In genomic region chr14:97106166-97106565, GRCh38 we compare ENCODE assay signal across 15 cellular contexts.
DNase-seq lines count a peak whose midpoint lies in the region; ATAC-seq and TF ChIP-seq lines count a peak whose summit lies in the region.
"Had no signal": no experiment of that assay in that cellular context is flagged by ENCODE, and none has a peak within 500 bp of the region (broad histone marks: within the 10 kb centered on the region; RNA-seq: fewer than 3 reads in every experiment).

No MANE protein-coding gene starts in this region.

- H3K27me3 Mint-ChIP-seq in activated CD8-positive, alpha-beta T cell treated with anti-CD3 and anti-CD28 coated beads for 36 hours = no peaks in the 10 kb centered on the region
- H3K27me3 Mint-ChIP-seq in CD4-positive, alpha-beta T cell = peaks cover 5% of the 10 kb centered on the region

- H3K9ac ChIP-seq in DND-41 (ENCODE audit: low read depth, low read length) = peak overlapping the region; percentile 44

- TF ChIP-seq CTCF in DND-41 (IDR thresholded peaks at IDR 0.05; ENCODE audit: borderline replicate concordance, extremely low read depth, low read length, poor library complexity, severe bottlenecking) (peak; percentile 70), right lobe of liver (IDR thresholded peaks at IDR 0.05) (no peak), left ventricle myocardium inferior (IDR thresholded peaks at IDR 0.05; ENCODE audit: borderline replicate concordance) (no peak)
- no peak for TF ChIP-seq CTCF in activated CD8-positive, alpha-beta T cell treated with anti-CD3 and anti-CD28 coated beads for 36 hours (IDR thresholded peaks at IDR 0.05)
- no peak for TF ChIP-seq CTCF in CD4-positive, alpha-beta T cell (IDR thresholded peaks at IDR 0.05)

- DNase-seq in DND-41 (peak; percentile 91), right lobe of liver (no peak), left ventricle myocardium inferior (no peak)
- DNase-seq in activated CD8-positive, alpha-beta T cell treated with anti-CD3 and anti-CD28 coated beads for 36 hours = peak; percentile 43
- DNase-seq in activated naive CD4-positive, alpha-beta T cell treated with anti-CD3 and anti-CD28 coated beads, Interleukin-2, amount 50 U/mL, for 16 hours = no peak
- DNase-seq in CD4-positive, alpha-beta T cell = no peak
- DNase-seq: amygdala; C1 segment of cervical spinal cord; cortex of kidney; GF-D8; NCI-H146; OCI-M1; stimulated activated CD4-positive, alpha-beta T cell treated with anti-CD3 and anti-CD28 coated beads, Interleukin-4, amount 100 ng/mL, for 1 hour had no signal

- H2AFZ ChIP-seq in DND-41 (ENCODE audit: low read depth, low read length) = peak overlapping the region; percentile 24; the same call in 1 of the 2 replicates

- peaks cover 4% of the 10 kb centered on the region for H3K4me1 Mint-ChIP-seq in activated CD8-positive, alpha-beta T cell treated with anti-CD3 and anti-CD28 coated beads for 36 hours (ENCODE audit: low read depth)
- no peaks in the 10 kb centered on the region for H3K4me1 Mint-ChIP-seq in CD4-positive, alpha-beta T cell (ENCODE audit: low read depth)

- peak overlapping the region; percentile 86 for H3K27ac ChIP-seq in DND-41 (ENCODE audit: low read length)
- H3K27ac ChIP-seq in right lobe of liver = no peak overlapping the region
- H3K27ac ChIP-seq in CD4-positive, alpha-beta T cell (ENCODE audit: low read depth, low read length) = no peak overlapping the region
- H3K27ac ChIP-seq in left ventricle myocardium inferior (replicated peaks) = no peak overlapping the region

- peak; percentile 95 for ATAC-seq in DND-41 (ENCODE audit: insufficient read depth, low read depth)
- ATAC-seq in GM18909 (IDR thresholded peaks at IDR 0.05; ENCODE audit: poor library complexity, unreplicated experiment) = peak; percentile 76
- peak; percentile 47 for ATAC-seq in HG02884 (IDR thresholded peaks at IDR 0.05; ENCODE audit: unreplicated experiment)
- ATAC-seq in activated CD8-positive, alpha-beta T cell treated with anti-CD3 and anti-CD28 coated beads for 36 hours = peak; percentile 65
- ATAC-seq in right lobe of liver = no peak
- no peak for ATAC-seq in CD4-positive, alpha-beta T cell (ENCODE audit: poor library complexity)

- no peaks in the 10 kb centered on the region for H3K79me2 ChIP-seq in DND-41 (ENCODE audit: insufficient read depth, low read length)

- H3K4me2 ChIP-seq in DND-41 (ENCODE audit: insufficient read depth, low read length) = peak overlapping the region; percentile 40

- intact Hi-C loops in activated CD8-positive, alpha-beta T cell treated with anti-CD3 and anti-CD28 coated beads for 36 hours (cut with micrococcal nuclease) = no loop called here
- intact Hi-C loops in right lobe of liver (cut with DNase I) = no loop called here
- intact Hi-C loops in CD4-positive, alpha-beta T cell (cut with DNase I, micrococcal nuclease) = no loop called here
- intact Hi-C loops in left ventricle myocardium inferior (cut with micrococcal nuclease) = no loop called here

- H3K4me3 ChIP-seq in DND-41 (ENCODE audit: low read depth in 1 of 2, low read length in 2 of 2) = peak overlapping the region in 1 of 2 experiments; percentile 6; a peak in 1 of 4 replicates
- H3K4me3 ChIP-seq in right lobe of liver = no peak overlapping the region
- H3K4me3 ChIP-seq in left ventricle myocardium inferior = no peak overlapping the region

- H3K4me3 Mint-ChIP-seq in activated CD8-positive, alpha-beta T cell treated with anti-CD3 and anti-CD28 coated beads for 36 hours = no peak overlapping the region
- no peak overlapping the region for H3K4me3 Mint-ChIP-seq in CD4-positive, alpha-beta T cell

- no peaks in the 10 kb centered on the region for H4K20me1 ChIP-seq in DND-41 (ENCODE audit: insufficient read depth, low read length)

- H3K36me3 ChIP-seq in DND-41 (ENCODE audit: insufficient read depth, low read length) (0 out of 2 replicates have a peak, but pooled peaks cover 3% of the 10 kb centered on the region), right lobe of liver (no peaks in the 10 kb centered on the region), left ventricle myocardium inferior (no peaks in the 10 kb centered on the region)

- POLR2A ChIA-PET in activated CD8-positive, alpha-beta T cell treated with anti-CD3 and anti-CD28 coated beads for 36 hours (lab: Charles Lee) = no interaction called here
- POLR2A ChIA-PET in CD4-positive, alpha-beta T cell (lab: Charles Lee) = no interaction called here

- TF ChIP-seq POLR2A in right lobe of liver (IDR thresholded peaks at IDR 0.05) = no peak

- H3K4me1 ChIP-seq in DND-41 (ENCODE audit: insufficient read depth, low read length) (peaks cover 26% of the 10 kb centered on the region), right lobe of liver (no peaks in the 10 kb centered on the region), left ventricle myocardium inferior (no peaks in the 10 kb centered on the region)

- 60% methylated on average over 1 of the region's 5 CpGs for WGBS in right lobe of liver (ENCODE audit: insufficient coverage, low coverage, low lambda C conversion rate, missing lambda C conversion rate)

- no peaks in the 10 kb centered on the region for H3K27me3 ChIP-seq in DND-41 (ENCODE audit: insufficient read depth, low read length, poor library complexity)
- no peaks in the 10 kb centered on the region for H3K27me3 ChIP-seq in right lobe of liver
- no peaks in the 10 kb centered on the region for H3K27me3 ChIP-seq in CD4-positive, alpha-beta T cell (ENCODE audit: control insufficient read depth, insufficient read depth, low read length)
- peaks cover 44% of the 10 kb centered on the region for H3K27me3 ChIP-seq in left ventricle myocardium inferior (ENCODE audit: low read depth)

- H3K9me3 ChIP-seq in DND-41 (ENCODE audit: insufficient read depth, low read length, severe bottlenecking) = peaks cover 7% of the 10 kb centered on the region
- H3K9me3 ChIP-seq in right lobe of liver = no peaks in the 10 kb centered on the region
- peaks cover 8% of the 10 kb centered on the region for H3K9me3 ChIP-seq in CD4-positive, alpha-beta T cell (ENCODE audit: control insufficient read depth, low read length)
- peaks cover 29% of the 10 kb centered on the region for H3K9me3 ChIP-seq in left ventricle myocardium inferior (replicated peaks)

- H3K9me3 Mint-ChIP-seq in activated CD8-positive, alpha-beta T cell treated with anti-CD3 and anti-CD28 coated beads for 36 hours = peaks cover 5% of the 10 kb centered on the region
- peaks cover 8% of the 10 kb centered on the region for H3K9me3 Mint-ChIP-seq in CD4-positive, alpha-beta T cell

- CTCF ChIA-PET in activated CD8-positive, alpha-beta T cell treated with anti-CD3 and anti-CD28 coated beads for 36 hours (lab: Charles Lee) = interaction anchor here (1.1 kb wide), 1 partner anchor 10 kb away, joined by 3 read pairs; no protein-coding TSS in a partner anchor
- CTCF ChIA-PET in CD4-positive, alpha-beta T cell (lab: Charles Lee) = no interaction called here

- no peaks in the 10 kb centered on the region for H3K36me3 Mint-ChIP-seq in activated CD8-positive, alpha-beta T cell treated with anti-CD3 and anti-CD28 coated beads for 36 hours (ENCODE audit: low read depth)
- H3K36me3 Mint-ChIP-seq in CD4-positive, alpha-beta T cell (ENCODE audit: low read depth) = peaks cover 5% of the 10 kb centered on the region

- H3K27ac Mint-ChIP-seq in activated CD8-positive, alpha-beta T cell treated with anti-CD3 and anti-CD28 coated beads for 36 hours = no peak overlapping the region
- H3K27ac Mint-ChIP-seq in CD4-positive, alpha-beta T cell = no peak overlapping the region

Comparison
In these comparisons a context has a peak if more than half of its experiments do, and no peak if none do; other contexts are left out.
1. ATAC-seq: peak in DND-41 (single experiment), GM18909 (single experiment), HG02884 (single experiment) and activated CD8-positive, alpha-beta T cell treated with anti-CD3 and anti-CD28 coated beads for 36 hours (single experiment); none in right lobe of liver (0 of 4) and CD4-positive, alpha-beta T cell (single experiment).
2. DNase-seq: peak in DND-41 (single experiment) and activated CD8-positive, alpha-beta T cell treated with anti-CD3 and anti-CD28 coated beads for 36 hours (single experiment); none in activated naive CD4-positive, alpha-beta T cell treated with anti-CD3 and anti-CD28 coated beads, Interleukin-2, amount 50 U/mL, for 16 hours (single experiment), right lobe of liver (0 of 3), CD4-positive, alpha-beta T cell (0 of 10) and left ventricle myocardium inferior (single experiment).